Comparison of ENCODE assay signal across 30 cellular contexts in the genomic region with DNA sequence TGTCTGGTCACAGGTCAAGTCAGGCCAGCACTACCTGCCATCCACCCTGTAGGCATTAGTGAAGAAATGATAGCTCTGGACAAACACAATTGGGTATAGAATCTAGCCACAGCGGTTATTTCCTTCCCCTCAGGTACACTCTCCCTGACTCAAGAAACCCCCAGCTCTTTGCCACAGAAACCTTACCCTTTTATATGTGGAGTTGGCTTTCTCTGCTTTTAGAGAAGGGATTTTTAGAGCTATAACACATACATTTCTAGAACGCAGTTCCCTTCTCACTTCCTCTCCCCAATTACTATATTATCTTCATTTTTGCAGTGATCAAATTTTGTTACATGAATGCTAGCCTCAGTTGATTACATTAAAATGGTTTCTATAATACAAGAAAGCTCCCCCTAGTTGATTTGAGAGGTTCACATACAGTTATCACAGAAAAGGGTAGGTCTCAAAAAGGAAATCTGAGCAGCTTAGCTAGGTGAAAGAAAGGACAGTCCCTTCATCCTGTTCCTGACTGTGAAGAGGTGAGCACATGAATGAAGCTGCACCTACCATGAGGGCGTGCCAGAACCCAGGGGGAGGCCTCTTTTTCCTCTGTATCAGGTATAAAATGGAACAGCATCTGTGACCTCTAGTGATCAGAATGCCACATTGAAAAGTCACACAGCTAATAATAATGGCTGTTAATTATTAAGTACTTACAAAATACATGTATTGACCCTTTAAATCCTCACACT.
DNase-seq lines count a peak whose midpoint lies in the region; ATAC-seq, FAIRE-seq and TF ChIP-seq lines count a peak whose summit lies in the region.
"Had no signal": no experiment of that assay in that cellular context is flagged by ENCODE, and none has a peak within 500 bp of the region (broad histone marks: within the 10 kb centered on the region; RNA-seq: fewer than 3 reads in every experiment).

No MANE protein-coding gene starts in this region.

- BruUV-seq in GM12878 (replicated peaks; lab: Mats Ljungman, UMichigan): no TSS peak

- no peak for TF ChIP-seq POLR2A in GM12878 (IDR thresholded peaks at IDR 0.05; ENCODE audit: low read depth, low read length)

- no peak for FAIRE-seq in GM12878 (lab: Jason Lieb, UNC)
- FAIRE-seq: colon, islet of Langerhans, pancreas had no signal

- TF ChIP-seq EP300 in GM12878 (IDR thresholded peaks at IDR 0.05; ENCODE audit: borderline replicate concordance in 1 of 2, control insufficient read depth in 1 of 2, low read depth in 2 of 2, low read length in 2 of 2): no peak

- H3K4me2 ChIP-seq in GM12878 (ENCODE audit: control insufficient read depth, insufficient read depth): no peak overlapping the region
- H3K4me2 ChIP-seq: BLaER1 had no signal

- DNase-seq in DMS53 treated with DMSO at 0.1 percent for 48 hours (lab: John Stamatoyannopoulos, UW; ENCODE audit: unreplicated experiment) (peak; percentile 22), GM13977 (ENCODE audit: low spot score) (peak; percentile 10), GM12878 (ENCODE audit: low read depth, low spot score) (no peak), hepatic stellate cell (ENCODE audit: low spot score) (no peak), T-helper 1 cell (no peak), upper lobe of right lung (no peak), DMS153 treated with DMSO at 0.1 percent for 48 hours (lab: John Stamatoyannopoulos, UW; ENCODE audit: unreplicated experiment) (no peak)
- DNase-seq: activated B cell treated with CpG ODN at 0.5 μM for 24 hours; activated CD4-positive, alpha-beta T cell treated with anti-CD3 and anti-CD28 coated beads, Interleukin-2, amount 50 U/mL, for 1 hour; activated gamma-delta T cell treated with Interleukin-2 at 50 U/mL for 16 hours; activated T-cell treated with anti-CD3 and anti-CD28 coated beads, Interleukin-2, amount 50 U/mL, for 1 hour; DND-41; effector CD4-positive, alpha-beta T cell; GF-D8; IMR-90; NCI-H1436; NCI-H2171 treated with DMSO at 0.1 percent for 48 hours; NCI-H526 treated with DMSO at 0.1 percent for 48 hours; pancreas; retina; stimulated activated naive CD4-positive, alpha-beta T cell had no signal

- CTCF ChIA-PET in GM12878 (lab: Yijun Ruan, JAX): interaction anchor here (0.8 to 1.1 kb wide), 2 partner anchors 11 to 163 kb away, joined by 3 to 5 read pairs; no protein-coding TSS in a partner anchor

- no peak overlapping the region for H3K4me3 ChIP-seq in GM12878
- H3K4me3 ChIP-seq in upper lobe of right lung: no peak overlapping the region
- H3K4me3 ChIP-seq: ascending aorta, BLaER1, pancreas, SK-N-MC had no signal

- H3K79me2 ChIP-seq in GM12878 (ENCODE audit: control insufficient read depth, insufficient read depth, low read length): no peaks in the 10 kb centered on the region

- no peaks in the 10 kb centered on the region for H4K20me1 ChIP-seq in GM12878 (ENCODE audit: control insufficient read depth, insufficient read depth)
- H4K20me1 ChIP-seq: BLaER1 had no signal

- no peak overlapping the region for H3K27ac ChIP-seq in GM12878 (ENCODE audit: control insufficient read depth, insufficient read depth)
- H3K27ac ChIP-seq in upper lobe of right lung: no peak overlapping the region
- H3K27ac ChIP-seq: ascending aorta, BLaER1, pancreas, RWPE1, SK-N-MC had no signal

- POLR2A ChIA-PET in GM12878 (lab: Charles Lee): interaction anchor here (0.6 kb wide), 1 partner anchor 780 kb away, joined by 4 read pairs; no protein-coding TSS in a partner anchor

- H3K27me3 ChIP-seq in GM12878 (replicated peaks in 1 of 2; ENCODE audit: control insufficient read depth in 2 of 2, insufficient read depth in 2 of 2, low read length in 1 of 2) (no peaks in the 10 kb centered on the region; a peak in 1 of 4 replicates), upper lobe of right lung (no peaks in the 10 kb centered on the region)
- H3K27me3 ChIP-seq: ascending aorta, BLaER1, pancreas had no signal

- H3K4me1 ChIP-seq in GM12878 (ENCODE audit: control insufficient read depth, insufficient read depth, low read length) (no peaks in the 10 kb centered on the region), upper lobe of right lung (no peaks in the 10 kb centered on the region)
- H3K4me1 ChIP-seq: ascending aorta, BLaER1, pancreas had no signal

- H3K36me3 ChIP-seq in GM12878 (ENCODE audit: control insufficient read depth in 2 of 2, insufficient read depth in 2 of 2, low read length in 1 of 2) (no peaks in the 10 kb centered on the region), upper lobe of right lung (no peaks in the 10 kb centered on the region)
- H3K36me3 ChIP-seq: ascending aorta, BLaER1, pancreas had no signal

- H2AFZ ChIP-seq in GM12878 (ENCODE audit: control insufficient read depth, low read depth, low read length): no peak overlapping the region

- RAD21 ChIA-PET in GM12878 (lab: Charles Lee; ENCODE audit: unreplicated experiment): interaction anchor here (0.9 kb wide), 2 partner anchors 11 to 34 kb away, joined by 3 read pairs; no protein-coding TSS in a partner anchor

- WGBS in GM12878 (ENCODE audit: insufficient coverage, insufficient replicate concordance, low lambda C conversion rate, missing lambda C conversion rate): 0% methylated on average over 3 of the region's 3 CpGs

- peak; percentile 17 for TF ChIP-seq CTCF in GM13977 (IDR thresholded peaks at IDR 0.05; ENCODE audit: extremely low read depth, insufficient read depth, missing control alignments)
- TF ChIP-seq CTCF in GM12878 (IDR thresholded peaks at IDR 0.05 in 2 of 3, conservative IDR thresholded peaks at IDR 0.05 in 1 of 3; ENCODE audit: control insufficient read depth in 2 of 3, extremely low read depth in 1 of 3, insufficient read depth in 1 of 3, low read depth in 3 of 3, low read length in 3 of 3): no peak
- TF ChIP-seq CTCF in upper lobe of right lung (IDR thresholded peaks at IDR 0.05): no peak

- ATAC-seq in HG03095 (IDR thresholded peaks at IDR 0.05; ENCODE audit: unreplicated experiment) (peak; percentile 63), GM12878 (peak; percentile 61), upper lobe of right lung (no peak)
- ATAC-seq: left lobe of liver, pancreas had no signal

- in situ Hi-C loops in GM13977 (cut with MboI; ENCODE audit: low pct_unique_long_range_greater_than_20kb, low sequenced_read_pairs, unreplicated experiment): no loop called here
- in situ Hi-C loops in GM12878 (cut with MboI): no loop called here

- H3K9me3 ChIP-seq in GM12878 (replicated peaks; ENCODE audit: control insufficient read depth, insufficient read depth, low read length): no peaks in the 10 kb centered on the region
- no peaks in the 10 kb centered on the region for H3K9me3 ChIP-seq in upper lobe of right lung
- H3K9me3 ChIP-seq: ascending aorta, BLaER1, Caco-2, pancreas had no signal

- intact Hi-C loops in GM12878 (cut with micrococcal nuclease; ENCODE audit: unreplicated experiment) (no loop called here), upper lobe of right lung (cut with DNase I) (no loop called here)

- peak; percentile 18; the same call in 1 of the 2 replicates for TF ChIP-seq RAD21 in GM12878 (IDR thresholded peaks at IDR 0.05; ENCODE audit: insufficient read depth, low read depth, low read length)

- no peak overlapping the region for H3K9ac ChIP-seq in GM12878 (ENCODE audit: control insufficient read depth, insufficient read depth, low read length)
- H3K9ac ChIP-seq: BLaER1 had no signal

- SMC1A ChIA-PET in GM12878 (lab: Charles Lee; ENCODE audit: uncharacterized antibody, unreplicated experiment): interaction anchor here (0.7 to 1.0 kb wide), 3 partner anchors 10 to 34 kb away, joined by 3 read pairs; no protein-coding TSS in a partner anchor

TF ChIP-seq in GM12878, 131 proteins besides CTCF, POLR2A, EP300 and RAD21:
- TF ChIP-seq ZNF24 (IDR thresholded peaks at IDR 0.05): peak; percentile 90
- peak; percentile 51; the same call in 1 of the 2 replicates for TF ChIP-seq SPI1 (IDR thresholded peaks at IDR 0.05; ENCODE audit: borderline replicate concordance, insufficient read depth, low read depth, low read length)
- peak; percentile 57 for TF ChIP-seq RUNX3 (IDR thresholded peaks at IDR 0.05; ENCODE audit: low read length)
- TF ChIP-seq BMI1 (IDR thresholded peaks at IDR 0.05; ENCODE audit: borderline replicate concordance): no peak

Comparison
In these comparisons a context has a peak if more than half of its experiments do, and no peak if none do; other contexts are left out.
1. DNase-seq: peak in DMS53 treated with DMSO at 0.1 percent for 48 hours (single experiment) and GM13977 (single experiment); none in GM12878 (single experiment), hepatic stellate cell (single experiment), T-helper 1 cell (0 of 5), upper lobe of right lung (single experiment) and DMS153 treated with DMSO at 0.1 percent for 48 hours (single experiment).